1 cellular context compared by ENCODE assay signal in the genomic region with DNA sequence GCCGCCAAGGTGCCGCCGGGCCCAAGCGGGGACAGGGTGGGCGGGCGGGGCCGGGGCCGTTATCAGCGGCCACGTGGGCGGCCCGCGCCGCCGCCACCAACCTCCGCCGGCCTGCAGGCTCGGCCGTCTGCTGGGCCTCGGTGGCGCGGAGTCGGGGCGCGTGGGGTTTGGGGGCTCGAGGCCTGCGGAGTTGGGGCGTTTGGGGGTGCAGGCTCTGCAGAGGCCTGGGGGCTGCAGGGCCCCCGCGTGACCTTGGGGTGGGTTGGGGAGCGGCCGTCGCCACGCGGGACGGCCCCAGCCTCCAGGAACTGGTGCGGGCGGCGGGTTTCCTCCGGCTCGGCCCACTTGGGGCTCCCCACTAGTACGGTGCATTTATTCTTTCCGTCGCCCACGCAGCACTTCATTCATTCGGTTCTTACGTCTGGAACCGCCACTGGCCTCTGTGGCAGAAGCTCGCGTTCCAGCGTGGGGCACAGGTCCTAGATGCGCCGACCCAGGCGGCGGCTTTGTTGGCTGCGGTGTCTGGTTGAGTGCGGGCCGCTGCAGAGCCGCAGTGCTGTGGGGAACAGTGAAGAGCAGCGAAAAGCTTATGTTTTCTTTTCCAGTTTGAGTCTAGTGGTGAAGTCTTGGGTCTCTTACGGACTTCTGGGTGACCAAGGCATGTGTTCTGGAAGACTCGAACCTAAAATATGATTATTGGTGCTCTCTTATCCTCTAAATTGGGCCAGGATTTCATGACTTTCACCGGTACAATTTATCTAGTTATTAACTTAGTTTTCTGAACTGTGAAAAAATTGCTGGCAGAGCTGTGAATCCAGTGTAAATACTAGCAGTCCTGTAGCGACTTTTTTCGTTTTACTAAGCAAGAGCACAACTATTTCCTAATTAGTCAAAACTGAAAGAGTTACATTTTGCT.
A peak's percentile ranks its signal among the peaks of the same experiment; 100 is the strongest.
TF ChIP-seq lines count a peak whose summit lies in the region.

No MANE protein-coding gene starts in this region.

TF ChIP-seq in H1, 55 proteins besides CTCF, POLR2A, EP300 and RAD21:
- 0 out of 2 replicates have a peak, but pooled peaks have one; percentile 64 for TF ChIP-seq CHD1 (IDR thresholded peaks at IDR 0.05; ENCODE audit: low read depth, low read length)
- TF ChIP-seq HDAC2 (IDR thresholded peaks at IDR 0.05; ENCODE audit: borderline replicate concordance in 1 of 2, low read depth in 2 of 2, low read length in 2 of 2), result no peak
- 0 out of 4 replicates have a peak, but pooled peaks of 1 of the 2 experiments have one; percentile 59 for TF ChIP-seq SIN3A (conservative IDR thresholded peaks at IDR 0.05 in 1 of 2, IDR thresholded peaks at IDR 0.05 in 1 of 2; ENCODE audit: low read depth in 1 of 2, low read length in 2 of 2)
- peak; percentile 32; the same call in 1 of the 2 replicates for TF ChIP-seq EGR1 (IDR thresholded peaks at IDR 0.05; ENCODE audit: borderline replicate concordance, low read depth, low read length)
- no peak for TF ChIP-seq BACH1 (IDR thresholded peaks at IDR 0.05; ENCODE audit: low read length)
- TF ChIP-seq POLR2AphosphoS5 (IDR thresholded peaks at IDR 0.05; ENCODE audit: low read depth, low read length), result peak; percentile 58; the same call in 1 of the 2 replicates
- 0 out of 2 replicates have a peak, but pooled peaks have one; percentile 28 for TF ChIP-seq PHF8 (conservative IDR thresholded peaks at IDR 0.05; ENCODE audit: low read depth, low read length)
- TF ChIP-seq KDM5A (IDR thresholded peaks at IDR 0.05; ENCODE audit: low read length), result no peak
- TF ChIP-seq TAF1 (IDR thresholded peaks at IDR 0.05; ENCODE audit: low read depth, low read length), result 0 out of 2 replicates have a peak, but pooled peaks have one; percentile 13
- TF ChIP-seq SAP30 (IDR thresholded peaks at IDR 0.05; ENCODE audit: insufficient read depth, insufficient replicate concordance, low read length), result peak; percentile 33
- peak; percentile 23 for TF ChIP-seq KDM4A (IDR thresholded peaks at IDR 0.05; ENCODE audit: low read depth, low read length, severe bottlenecking)
